ENCODE assay signal across 14 cellular contexts in genomic region chr6:40738551-40738950, GRCh38.
DNase-seq lines count a peak whose midpoint lies in the region; TF ChIP-seq lines count a peak whose summit lies in the region.
"Had no signal": no experiment of that assay in that cellular context is flagged by ENCODE, and none has a peak within 500 bp of the region (broad histone marks: within the 10 kb centered on the region; RNA-seq: fewer than 3 reads in every experiment).

No MANE protein-coding gene starts in this region.

- no peak overlapping the region for H3K9ac ChIP-seq in BLaER1 treated with 17β-estradiol and CSF1 and Interleukin-3, amounts not matched to agents 10 nM and 100 nM

- no peak overlapping the region for H3K27ac Mint-ChIP-seq in Caco-2 (ENCODE audit: unreplicated experiment)
- H3K27ac Mint-ChIP-seq: CD14-positive monocyte; CD4-positive, alpha-beta memory T cell; H9 had no signal

- no peaks in the 10 kb centered on the region for H3K36me3 ChIP-seq in BLaER1 treated with 17β-estradiol and CSF1 and Interleukin-3, amounts not matched to agents 10 nM and 100 nM
- no peaks in the 10 kb centered on the region for H3K36me3 ChIP-seq in WERI-Rb-1
- no peaks in the 10 kb centered on the region for H3K36me3 ChIP-seq in Caco-2 (ENCODE audit: control insufficient read depth, insufficient read depth, low read length)
- H3K36me3 ChIP-seq: BE2C had no signal

- POLR2A ChIA-PET in Caco-2 (lab: Charles Lee), result no interaction called here

- no peak overlapping the region for H3K4me3 Mint-ChIP-seq in Caco-2 (ENCODE audit: unreplicated experiment)
- H3K4me3 Mint-ChIP-seq: CD14-positive monocyte; CD4-positive, alpha-beta memory T cell; H9 had no signal

- H3K27me3 ChIP-seq in BLaER1 treated with 17β-estradiol and CSF1 and Interleukin-3, amounts not matched to agents 10 nM and 100 nM, result no peaks in the 10 kb centered on the region
- H3K27me3 ChIP-seq in WERI-Rb-1 (ENCODE audit: insufficient read depth, low read depth, severe bottlenecking) (no peaks in the 10 kb centered on the region), Caco-2 (replicated peaks; ENCODE audit: control insufficient read depth, insufficient read depth, low read length) (no peaks in the 10 kb centered on the region)
- H3K27me3 ChIP-seq: BE2C had no signal

- DNase-seq in AG10803 (ENCODE audit: low read depth) (peak; percentile 55), WERI-Rb-1 (no peak), posterior vena cava (ENCODE audit: low spot score) (peak; percentile 20), NCI-H1436 (lab: John Stamatoyannopoulos, UW) (no peak), Caco-2 (no peak)
- no peak for DNase-seq in stimulated activated CD4-positive, alpha-beta T cell treated with anti-CD3 and anti-CD28 coated beads, Interleukin-4, amount 100 ng/mL, for 24 hours
- DNase-seq: BE2C; Calu3; CD4-positive, alpha-beta memory T cell; H9; IMR-90 had no signal

- no peaks in the 10 kb centered on the region for H4K20me1 ChIP-seq in BLaER1 treated with 17β-estradiol and CSF1 and Interleukin-3, amounts not matched to agents 10 nM and 100 nM

- H3K4me1 Mint-ChIP-seq in Caco-2 (ENCODE audit: low read depth, unreplicated experiment), result peaks cover 12% of the 10 kb centered on the region
- H3K4me1 Mint-ChIP-seq: CD14-positive monocyte; CD4-positive, alpha-beta memory T cell had no signal

- no peaks in the 10 kb centered on the region for H3K9me3 Mint-ChIP-seq in Caco-2 (ENCODE audit: unreplicated experiment)
- H3K9me3 Mint-ChIP-seq: H9 had no signal

- BruUV-seq in Caco-2 (replicated peaks; lab: Mats Ljungman, UMichigan), result no TSS peak

- H3K4me3 ChIP-seq in AG10803 (ENCODE audit: low read length), result no peak overlapping the region
- H3K4me3 ChIP-seq in BLaER1 treated with 17β-estradiol and CSF1 and Interleukin-3, amounts not matched to agents 10 nM and 100 nM, result no peak overlapping the region
- H3K4me3 ChIP-seq in WERI-Rb-1 (ENCODE audit: low read depth, low read length), result no peak overlapping the region
- H3K4me3 ChIP-seq in Caco-2 (ENCODE audit: low read depth, low read length), result no peak overlapping the region
- H3K4me3 ChIP-seq: K562 had no signal

- no peak overlapping the region for H3K27ac ChIP-seq in BLaER1 treated with 17β-estradiol and CSF1 and Interleukin-3, amounts not matched to agents 10 nM and 100 nM
- peak overlapping the region; percentile 62 for H3K27ac ChIP-seq in WERI-Rb-1

- H3K9me3 ChIP-seq in BLaER1 treated with 17β-estradiol and CSF1 and Interleukin-3, amounts not matched to agents 10 nM and 100 nM (replicated peaks in 1 of 11), result no peaks in the 10 kb centered on the region; a peak in 1 of 22 replicates
- H3K9me3 ChIP-seq in WERI-Rb-1 (ENCODE audit: severe bottlenecking), result no peaks in the 10 kb centered on the region
- H3K9me3 ChIP-seq in Caco-2, result no peaks in the 10 kb centered on the region
- H3K9me3 ChIP-seq: BE2C had no signal

- CTCF ChIA-PET in Caco-2 (lab: Charles Lee), result no interaction called here

- no peaks in the 10 kb centered on the region for H3K36me3 Mint-ChIP-seq in Caco-2 (ENCODE audit: insufficient read depth, unreplicated experiment)
- H3K36me3 Mint-ChIP-seq: CD14-positive monocyte; CD4-positive, alpha-beta memory T cell had no signal

- H3K27me3 Mint-ChIP-seq in Caco-2 (ENCODE audit: insufficient read depth, unreplicated experiment), result peaks cover 4% of the 10 kb centered on the region

- H3K4me1 ChIP-seq in BLaER1 treated with 17β-estradiol and CSF1 and Interleukin-3, amounts not matched to agents 10 nM and 100 nM, result peaks cover 0 to 33% (median 12%) of the 10 kb centered on the region in 10 experiments; a peak in 9 of 20 replicates
- peaks cover 4% of the 10 kb centered on the region for H3K4me1 ChIP-seq in Caco-2

- H3K4me2 ChIP-seq in BLaER1 treated with 17β-estradiol and CSF1 and Interleukin-3, amounts not matched to agents 10 nM and 100 nM, result peak overlapping the region in 6 of 11 experiments; percentile 29 to 52 (median 36); a peak in 8 of 22 replicates

- intact Hi-C loops in posterior vena cava (cut with DNase I), result no loop called here
- intact Hi-C loops in Caco-2 (cut with micrococcal nuclease; ENCODE audit: unreplicated experiment), result no loop called here

- TF ChIP-seq CTCF in AG10803 (conservative IDR thresholded peaks at IDR 0.05; ENCODE audit: low read length) (no peak), WERI-Rb-1 (IDR thresholded peaks at IDR 0.05; ENCODE audit: low read depth, low read length) (no peak), Caco-2 (IDR thresholded peaks at IDR 0.05; ENCODE audit: insufficient read depth in 1 of 2, low read depth in 1 of 2, low read length in 1 of 2, severe bottlenecking in 1 of 2, unreplicated experiment in 1 of 2) (no peak)

Comparison
In these comparisons a context has a peak if more than half of its experiments do, and no peak if none do; other contexts are left out.
1. DNase-seq: peak in AG10803 (single experiment) and posterior vena cava (single experiment); none in WERI-Rb-1 (single experiment), stimulated activated CD4-positive, alpha-beta T cell treated with anti-CD3 and anti-CD28 coated beads, Interleukin-4, amount 100 ng/mL, for 24 hours (single experiment), NCI-H1436 (single experiment) and Caco-2 (0 of 2).